ENCODE assay signal across 21 cellular contexts in the genomic region with DNA sequence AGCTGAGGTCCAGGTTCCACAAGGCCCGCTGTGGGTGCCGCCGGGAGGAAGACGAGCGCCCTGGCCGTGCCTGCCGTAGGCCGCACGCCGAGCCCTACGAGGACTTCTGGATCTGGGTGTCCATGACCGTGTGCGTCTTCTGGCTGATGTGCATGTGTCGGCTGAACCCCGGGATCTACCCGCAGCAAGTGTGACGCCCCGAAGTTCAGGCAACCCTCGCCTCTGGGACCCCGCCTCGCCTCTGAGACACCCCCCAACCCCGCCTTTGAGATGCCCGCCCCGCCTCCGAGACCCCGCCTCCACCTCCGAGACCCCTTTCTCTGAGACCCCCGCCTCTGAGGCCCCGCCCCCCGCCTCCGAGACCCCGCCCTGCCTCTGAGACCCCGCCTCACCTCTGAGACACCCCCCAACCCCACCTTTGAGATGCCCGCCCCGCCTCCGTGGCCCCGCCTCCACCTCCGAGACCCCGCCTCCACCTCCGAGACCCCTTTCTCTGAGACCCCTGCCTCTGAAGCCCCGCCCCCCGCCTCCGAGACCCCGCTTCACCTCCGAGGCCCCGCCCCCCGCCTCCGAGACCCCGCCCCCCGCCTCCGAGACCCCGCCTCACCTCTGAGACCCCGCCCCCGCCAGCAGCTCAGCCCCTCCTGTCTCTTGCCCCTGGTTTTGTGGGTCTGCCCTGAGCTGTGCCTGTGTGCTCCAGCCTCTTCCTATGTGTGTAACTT. TPM values are rescaled to one million over a fixed set of nuclear protein-coding genes. Genes with fewer than 3 reads are reported as not detected.
A peak's percentile ranks its signal among the peaks of the same experiment; 100 is the strongest.
DNase-seq lines count a peak whose midpoint lies in the region; ATAC-seq and TF ChIP-seq lines count a peak whose summit lies in the region.
"Had no signal": no experiment of that assay in that cellular context is flagged by ENCODE, and none has a peak within 500 bp of the region (broad histone marks: within the 10 kb centered on the region; RNA-seq: fewer than 3 reads in every experiment).

No MANE protein-coding gene starts in this region.

- H3K4me1 ChIP-seq in left ventricle myocardium inferior (peaks cover 2% of the 10 kb centered on the region), BLaER1 (peaks cover 78% of the 10 kb centered on the region), HEK293 (ENCODE audit: control insufficient read depth, insufficient read depth, low read length) (no peaks in the 10 kb centered on the region), Caco-2 (no peaks in the 10 kb centered on the region)

- no peak overlapping the region for H3K4me3 ChIP-seq in left ventricle myocardium inferior
- H3K4me3 ChIP-seq in BLaER1: no peak overlapping the region
- H3K4me3 ChIP-seq in HEK293 (ENCODE audit: low read depth, low read length): no peak overlapping the region
- no peak overlapping the region for H3K4me3 ChIP-seq in Caco-2 (ENCODE audit: low read depth, low read length)

- H3K36me3 Mint-ChIP-seq in stimulated activated memory B cell treated with anti-CD40 and anti-IgM and Interleukin-4, amounts not matched to agents 10 μg/mL and 1 μg/mL and 100 μg/mL, for 72 hours: no peaks in the 10 kb centered on the region
- no peaks in the 10 kb centered on the region for H3K36me3 Mint-ChIP-seq in Caco-2 (ENCODE audit: insufficient read depth, unreplicated experiment)

- peak; percentile 53 for DNase-seq in Right ventricle myocardium inferior (ENCODE audit: missing footprints)
- DNase-seq in left ventricle myocardium inferior: no peak
- DNase-seq in mucosa of gallbladder (ENCODE audit: low spot score): no peak
- no peak for DNase-seq in Caco-2
- DNase-seq: CD4-positive, alpha-beta T cell; COR-L47; H9; HFFc6; IMR-90; KG1; MM.1S; NCI-H2029 treated with DMSO at 0.1 percent for 48 hours; NCI-H446 treated with DMSO at 0.1 percent for 48 hours; NCI-H526; NCI-H82; RPMI8226; SHP77 treated with DMSO at 0.1 percent for 48 hours had no signal

- BruUV-seq in Caco-2 (replicated peaks; lab: Mats Ljungman, UMichigan): no TSS peak

- no peak overlapping the region for H3K27ac Mint-ChIP-seq in stimulated activated memory B cell treated with anti-CD40 and anti-IgM and Interleukin-4, amounts not matched to agents 10 μg/mL and 1 μg/mL and 100 μg/mL, for 72 hours
- H3K27ac Mint-ChIP-seq in Caco-2 (ENCODE audit: unreplicated experiment): no peak overlapping the region
- H3K27ac Mint-ChIP-seq: CD4-positive, alpha-beta T cell; H9; HFFc6 had no signal

- peaks cover 32% of the 10 kb centered on the region for H3K27me3 Mint-ChIP-seq in stimulated activated memory B cell treated with anti-CD40 and anti-IgM and Interleukin-4, amounts not matched to agents 10 μg/mL and 1 μg/mL and 100 μg/mL, for 72 hours
- H3K27me3 Mint-ChIP-seq in Caco-2 (ENCODE audit: insufficient read depth, unreplicated experiment): no peaks in the 10 kb centered on the region
- H3K27me3 Mint-ChIP-seq: CD4-positive, alpha-beta T cell had no signal

- H3K9me3 ChIP-seq in left ventricle myocardium inferior (replicated peaks) (no peaks in the 10 kb centered on the region), BLaER1 (peaks cover 21% of the 10 kb centered on the region), HEK293 (ENCODE audit: control insufficient read depth, insufficient read depth, low read depth, low read length) (no peaks in the 10 kb centered on the region), Caco-2 (no peaks in the 10 kb centered on the region)

- no peaks in the 10 kb centered on the region for H3K36me3 ChIP-seq in left ventricle myocardium inferior
- no peaks in the 10 kb centered on the region for H3K36me3 ChIP-seq in BLaER1
- no peaks in the 10 kb centered on the region for H3K36me3 ChIP-seq in HEK293 (ENCODE audit: control insufficient read depth in 2 of 2, insufficient read depth in 1 of 2, low read length in 2 of 2)
- no peaks in the 10 kb centered on the region for H3K36me3 ChIP-seq in Caco-2 (ENCODE audit: control insufficient read depth, insufficient read depth, low read length)

- peak overlapping the region; percentile 100 for H3K4me2 ChIP-seq in BLaER1

- peaks cover 7% of the 10 kb centered on the region for H3K9me3 Mint-ChIP-seq in stimulated activated memory B cell treated with anti-CD40 and anti-IgM and Interleukin-4, amounts not matched to agents 10 μg/mL and 1 μg/mL and 100 μg/mL, for 72 hours
- H3K9me3 Mint-ChIP-seq in Caco-2 (ENCODE audit: unreplicated experiment): no peaks in the 10 kb centered on the region
- H3K9me3 Mint-ChIP-seq: CD4-positive, alpha-beta T cell; HFFc6 had no signal

- H3K4me3 Mint-ChIP-seq in stimulated activated memory B cell treated with anti-CD40 and anti-IgM and Interleukin-4, amounts not matched to agents 10 μg/mL and 1 μg/mL and 100 μg/mL, for 72 hours: no peak overlapping the region
- H3K4me3 Mint-ChIP-seq in Caco-2 (ENCODE audit: unreplicated experiment): no peak overlapping the region
- H3K4me3 Mint-ChIP-seq: CD4-positive, alpha-beta T cell; HFFc6 had no signal

- CTCF ChIA-PET in HEK293 (lab: Yijun Ruan, JAX) (no interaction called here), Caco-2 (lab: Charles Lee) (no interaction called here)

- no peak for ATAC-seq in Right ventricle myocardium inferior
- peak; percentile 18 for ATAC-seq in stimulated activated memory B cell treated with anti-CD40 and anti-IgM and Interleukin-4, amounts not matched to agents 10 μg/mL and 1 μg/mL and 100 μg/mL, for 72 hours

- intact Hi-C loops in Right ventricle myocardium inferior (cut with DNase I): no loop called here
- intact Hi-C loops in left ventricle myocardium inferior (cut with micrococcal nuclease): no loop called here
- intact Hi-C loops in Caco-2 (cut with micrococcal nuclease; ENCODE audit: unreplicated experiment): loop anchor here (10.0 kb wide), 1 partner anchor 208 kb away; no protein-coding TSS in a partner anchor

- H3K27me3 ChIP-seq in left ventricle myocardium inferior (ENCODE audit: low read depth): peaks cover 38% of the 10 kb centered on the region
- no peaks in the 10 kb centered on the region for H3K27me3 ChIP-seq in BLaER1
- H3K27me3 ChIP-seq in Caco-2 (replicated peaks; ENCODE audit: control insufficient read depth, insufficient read depth, low read length): no peaks in the 10 kb centered on the region

- H4K20me1 ChIP-seq in BLaER1: no peaks in the 10 kb centered on the region

- H3K9ac ChIP-seq in BLaER1: no peak overlapping the region

- TF ChIP-seq CTCF in left ventricle myocardium inferior (IDR thresholded peaks at IDR 0.05; ENCODE audit: borderline replicate concordance) (no peak), HEK293 (tag by site-specific recombination; IDR thresholded peaks at IDR 0.05) (no peak), Caco-2 (IDR thresholded peaks at IDR 0.05; ENCODE audit: insufficient read depth in 1 of 2, low read depth in 1 of 2, low read length in 1 of 2, severe bottlenecking in 1 of 2, unreplicated experiment in 1 of 2) (no peak)

- POLR2A ChIA-PET in HEK293 (lab: Yijun Ruan, JAX) (no interaction called here), Caco-2 (lab: Charles Lee) (no interaction called here)

- peaks cover 19% of the 10 kb centered on the region for H3K4me1 Mint-ChIP-seq in stimulated activated memory B cell treated with anti-CD40 and anti-IgM and Interleukin-4, amounts not matched to agents 10 μg/mL and 1 μg/mL and 100 μg/mL, for 72 hours
- H3K4me1 Mint-ChIP-seq in Caco-2 (ENCODE audit: low read depth, unreplicated experiment): no peaks in the 10 kb centered on the region

- H3K27ac ChIP-seq in left ventricle myocardium inferior (replicated peaks) (no peak overlapping the region), BLaER1 (peak overlapping the region; percentile 86; the same call in 1 of the 2 replicates), HEK293 (ENCODE audit: extremely low read depth, low read depth, low read length) (no peak overlapping the region)

TF ChIP-seq in HEK293, 187 proteins besides CTCF, POLR2A, EP300 and RAD21:
- TF ChIP-seq KLF8 (tag by site-specific recombination; IDR thresholded peaks at IDR 0.05) (peak; percentile 17; the same call in 1 of the 2 replicates), ZNF624 (tag by site-specific recombination; IDR thresholded peaks at IDR 0.05) (no peak)

RNA-seq across cellular contexts. Expression of a gene that starts 3.7 kb away (rescaled TPM):
- not detected for total RNA-seq in Right ventricle myocardium inferior
- not detected for total RNA-seq in left ventricle myocardium inferior
- not detected for total RNA-seq in mucosa of gallbladder
- not detected in 2 replicates for total RNA-seq in Caco-2 (2022)
- total RNA-seq: A172, H9, HFFc6, IMR-90 had no signal

RNA-seq across cellular contexts. Expression of a gene that starts 14.5 kb away (rescaled TPM):
- total RNA-seq in Right ventricle myocardium inferior (1.2 TPM), left ventricle myocardium inferior (3.3 TPM), mucosa of gallbladder (1.5 TPM), Caco-2 (2022) (not detected in 2 replicates)
- total RNA-seq: A172, HFFc6, IMR-90 had no signal
